Comparison of ENCODE assay signal across 14 cellular contexts in the genomic region with DNA sequence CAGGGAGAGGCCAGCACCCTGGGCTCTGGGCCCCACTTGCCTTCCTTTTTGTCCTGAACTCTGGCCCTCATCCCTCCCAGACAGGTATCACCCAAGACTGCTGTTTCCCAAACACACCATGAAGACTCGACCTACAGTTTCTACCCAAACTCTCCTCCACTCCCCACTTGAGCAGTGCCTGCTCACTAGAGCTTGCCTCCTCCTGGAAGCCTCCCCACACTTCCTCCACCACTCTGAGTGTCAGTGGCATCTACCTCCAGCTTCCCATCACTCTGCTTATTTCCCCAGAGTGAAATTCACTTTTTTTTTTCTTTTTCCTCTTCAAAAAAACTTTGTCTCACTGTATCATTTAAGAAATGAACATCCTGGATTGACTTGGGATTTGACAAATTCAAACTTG.
A peak's percentile ranks its signal among the peaks of the same experiment; 100 is the strongest.
DNase-seq lines count a peak whose midpoint lies in the region; ATAC-seq, FAIRE-seq and TF ChIP-seq lines count a peak whose summit lies in the region.
"Had no signal": no experiment of that assay in that cellular context is flagged by ENCODE, and none has a peak within 500 bp of the region (broad histone marks: within the 10 kb centered on the region; RNA-seq: fewer than 3 reads in every experiment).

No MANE protein-coding gene starts in this region.

- H3K36me3 ChIP-seq in K562 (ENCODE audit: control insufficient read depth, insufficient read depth, low read length) = no peaks in the 10 kb centered on the region
- H3K36me3 ChIP-seq in osteoblast (ENCODE audit: insufficient read depth, low read length) = no peaks in the 10 kb centered on the region
- H3K36me3 ChIP-seq: esophagus muscularis mucosa, thyroid gland had no signal

- 0% methylated on average over 1 of the region's 1 CpG for WGBS in K562 (ENCODE audit: insufficient coverage, low coverage, missing lambda C conversion rate)

- TF ChIP-seq EP300 in K562 (IDR thresholded peaks at IDR 0.05; ENCODE audit: low read length) = no peak

- POLR2A ChIA-PET in activated CD4-positive, alpha-beta T cell treated with anti-CD3 and anti-CD28 coated beads for 36 hours (lab: Charles Lee) = interaction anchor here (0.9 to 1.9 kb wide), 2 partner anchors 16 kb away, joined by 4 to 6 read pairs; no protein-coding TSS in a partner anchor
- POLR2A ChIA-PET in K562 (lab: Yijun Ruan, JAX) = interaction anchor here (0.5 to 2.5 kb wide), 6 partner anchors 11 to 657 kb away, joined by 3 to 9 read pairs (median 3); no protein-coding TSS in a partner anchor

- TF ChIP-seq CTCF in K562 (IDR thresholded peaks at IDR 0.05 in 2 of 3, conservative IDR thresholded peaks at IDR 0.05 in 1 of 3; ENCODE audit: insufficient read depth in 2 of 3, low read depth in 1 of 3, low read length in 3 of 3) (no peak), osteoblast (IDR thresholded peaks at IDR 0.05; ENCODE audit: extremely low read depth, low read depth, low read length) (no peak)

- H3K4me1 Mint-ChIP-seq in activated CD4-positive, alpha-beta T cell treated with anti-CD3 and anti-CD28 coated beads for 36 hours = peaks cover 88% of the 10 kb centered on the region

- no peaks in the 10 kb centered on the region for H3K9me1 ChIP-seq in K562 (ENCODE audit: control insufficient read depth, insufficient read depth, low read length)

- in situ Hi-C loops in K562 (cut with MboI) = no loop called here

- no peak overlapping the region for H3K27ac ChIP-seq in K562 (ENCODE audit: extremely low read depth, low read depth, low read length)
- no peak overlapping the region for H3K27ac ChIP-seq in osteoblast (ENCODE audit: low read depth, low read length)
- H3K27ac ChIP-seq: hepatocyte, thyroid gland, WERI-Rb-1 had no signal

- intact Hi-C loops in activated CD4-positive, alpha-beta T cell treated with anti-CD3 and anti-CD28 coated beads for 36 hours (cut with DNase I, micrococcal nuclease) = loop anchor here (1.0 to 10.0 kb wide), 12 partner anchors 8 to 1424 kb away; partner anchors contain the start of genes CHCHD4 (in 1 of the 2), IQSEC1 (in 1 of the 2), MKRN2 (in 1 of the 2) and NUP210 (in 1 of the 2)
- intact Hi-C loops in K562 (cut with micrococcal nuclease) = no loop called here
- intact Hi-C loops in left cardiac atrium (cut with DNase I) = no loop called here

- BruUV-seq in K562 (replicated peaks; lab: Mats Ljungman, UMichigan) = no TSS peak

- FAIRE-seq in K562 (lab: Jason Lieb, UNC) = no peak
- FAIRE-seq: small intestine had no signal

- TF ChIP-seq RAD21 in K562 (CRISPR knock-in tag; conservative IDR thresholded peaks at IDR 0.05 in 1 of 2, IDR thresholded peaks at IDR 0.05 in 1 of 2) = no peak

- H2AFZ ChIP-seq in K562 (ENCODE audit: low read depth, low read length) (no peak overlapping the region), osteoblast (ENCODE audit: low read length) (no peak overlapping the region)
- H2AFZ ChIP-seq: hepatocyte had no signal

- peak overlapping the region; percentile 98 for H3K27ac Mint-ChIP-seq in activated CD4-positive, alpha-beta T cell treated with anti-CD3 and anti-CD28 coated beads for 36 hours

- H3K4me1 ChIP-seq in K562 (replicated peaks in 1 of 2; ENCODE audit: control insufficient read depth in 2 of 2, insufficient read depth in 2 of 2, low read length in 2 of 2) = peaks cover 74 to 83% of the 10 kb centered on the region in 2 experiments
- peaks cover 15% of the 10 kb centered on the region for H3K4me1 ChIP-seq in osteoblast (ENCODE audit: insufficient read depth, low read length)

- H3K4me2 ChIP-seq in K562 (ENCODE audit: insufficient read depth, low read length) (no peak overlapping the region), osteoblast (ENCODE audit: insufficient read depth, low read length) (no peak overlapping the region)
- H3K4me2 ChIP-seq: hepatocyte had no signal

- DNase-seq in activated CD4-positive, alpha-beta T cell treated with anti-CD3 and anti-CD28 coated beads for 36 hours = no peak
- DNase-seq in activated CD4-positive, alpha-beta T cell treated with anti-CD3 and anti-CD28 coated beads for 4 hours = no peak
- DNase-seq in NAMALWA (ENCODE audit: low spot score) (peak; percentile 35), K562 (ENCODE audit: extremely low read depth in 1 of 4, low spot score in 3 of 4) (no peak), osteoblast (ENCODE audit: insufficient read length, low spot score, missing footprints) (peak; percentile 48), ecto neural progenitor cell (ENCODE audit: low spot score) (no peak), left cardiac atrium (no peak)
- DNase-seq: activated gamma-delta T cell, WERI-Rb-1 had no signal

- CTCF ChIA-PET in activated CD4-positive, alpha-beta T cell treated with anti-CD3 and anti-CD28 coated beads for 36 hours (lab: Charles Lee) = interaction anchor here (0.8 to 3.9 kb wide), 3 partner anchors 11 to 21 kb away, joined by 3 to 28 read pairs (median 6); no protein-coding TSS in a partner anchor
- CTCF ChIA-PET in K562 (lab: Yijun Ruan, JAX; ENCODE audit: low intra/inter-chr PET ratio) = no interaction called here

- ATAC-seq in activated CD4-positive, alpha-beta T cell treated with anti-CD3 and anti-CD28 coated beads for 36 hours = no peak
- ATAC-seq in K562 = no peak
- no peak for ATAC-seq in GM21381 (IDR thresholded peaks at IDR 0.05; ENCODE audit: unreplicated experiment)
- no peak for ATAC-seq in left cardiac atrium

- H3K9me3 ChIP-seq in K562 (replicated peaks; ENCODE audit: control insufficient read depth, insufficient read depth, low read depth, low read length) (no peaks in the 10 kb centered on the region), osteoblast (ENCODE audit: low read depth, low read length) (no peaks in the 10 kb centered on the region)
- H3K9me3 ChIP-seq: esophagus muscularis mucosa, thyroid gland had no signal

- no peaks in the 10 kb centered on the region for H3K79me2 ChIP-seq in K562 (ENCODE audit: control insufficient read depth, insufficient read depth, low read length)
- H3K79me2 ChIP-seq in osteoblast (ENCODE audit: insufficient read depth, low read length) = no peaks in the 10 kb centered on the region
- H3K79me2 ChIP-seq: hepatocyte had no signal

- H3K4me3 ChIP-seq in K562 = no peak overlapping the region
- no peak overlapping the region for H3K4me3 ChIP-seq in osteoblast (ENCODE audit: insufficient read depth, low read length)
- H3K4me3 ChIP-seq: esophagus muscularis mucosa, hepatocyte, thyroid gland had no signal

- TF ChIP-seq POLR2A in K562 (conservative IDR thresholded peaks at IDR 0.05) = no peak

- peaks cover 24% of the 10 kb centered on the region for H3K36me3 Mint-ChIP-seq in activated CD4-positive, alpha-beta T cell treated with anti-CD3 and anti-CD28 coated beads for 36 hours (ENCODE audit: low read depth)

- no peaks in the 10 kb centered on the region for H3K27me3 Mint-ChIP-seq in activated CD4-positive, alpha-beta T cell treated with anti-CD3 and anti-CD28 coated beads for 36 hours

- H3K4me3 Mint-ChIP-seq in activated CD4-positive, alpha-beta T cell treated with anti-CD3 and anti-CD28 coated beads for 36 hours = peak overlapping the region; percentile 14

- H4K20me1 ChIP-seq in K562 (replicated peaks; ENCODE audit: control insufficient read depth, insufficient read depth, low read length) (0 out of 2 replicates have a peak, but pooled peaks cover 4% of the 10 kb centered on the region), osteoblast (ENCODE audit: insufficient read depth, low read length) (no peaks in the 10 kb centered on the region)

- peak overlapping the region in 1 of 2 experiments; percentile 11; a peak in 1 of 4 replicates for H3K9ac ChIP-seq in K562 (ENCODE audit: insufficient read depth in 1 of 2, low read depth in 2 of 2, low read length in 2 of 2)

- H3K27me3 ChIP-seq in K562 (ENCODE audit: control insufficient read depth in 2 of 2, insufficient read depth in 2 of 2, low read length in 2 of 2) = no peaks in the 10 kb centered on the region
- no peaks in the 10 kb centered on the region for H3K27me3 ChIP-seq in osteoblast (ENCODE audit: insufficient read depth, low read length)
- H3K27me3 ChIP-seq: esophagus muscularis mucosa, hepatocyte, thyroid gland had no signal

- no peaks in the 10 kb centered on the region for H3K9me3 Mint-ChIP-seq in activated CD4-positive, alpha-beta T cell treated with anti-CD3 and anti-CD28 coated beads for 36 hours (ENCODE audit: low read depth)

TF ChIP-seq in K562, 482 proteins besides CTCF, POLR2A, EP300 and RAD21:
- TF ChIP-seq, protein P1, sequence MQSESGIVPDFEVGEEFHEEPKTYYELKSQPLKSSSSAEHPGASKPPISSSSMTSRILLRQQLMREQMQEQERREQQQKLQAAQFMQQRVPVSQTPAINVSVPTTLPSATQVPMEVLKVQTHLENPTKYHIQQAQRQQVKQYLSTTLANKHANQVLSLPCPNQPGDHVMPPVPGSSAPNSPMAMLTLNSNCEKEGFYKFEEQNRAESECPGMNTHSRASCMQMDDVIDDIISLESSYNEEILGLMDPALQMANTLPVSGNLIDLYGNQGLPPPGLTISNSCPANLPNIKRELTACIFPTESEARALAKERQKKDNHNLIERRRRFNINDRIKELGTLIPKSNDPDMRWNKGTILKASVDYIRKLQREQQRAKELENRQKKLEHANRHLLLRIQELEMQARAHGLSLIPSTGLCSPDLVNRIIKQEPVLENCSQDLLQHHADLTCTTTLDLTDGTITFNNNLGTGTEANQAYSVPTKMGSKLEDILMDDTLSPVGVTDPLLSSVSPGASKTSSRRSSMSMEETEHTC (IDR thresholded peaks at IDR 0.05) = no peak
- TF ChIP-seq ZFP36 (IDR thresholded peaks at IDR 0.05; ENCODE audit: low read depth, low read length, partially characterized antibody) = peak; percentile 90

Comparison
In these comparisons a context has a peak if more than half of its experiments do, and no peak if none do; other contexts are left out.
1. DNase-seq: peak in NAMALWA (single experiment) and osteoblast (single experiment); none in activated CD4-positive, alpha-beta T cell treated with anti-CD3 and anti-CD28 coated beads for 36 hours (single experiment), activated CD4-positive, alpha-beta T cell treated with anti-CD3 and anti-CD28 coated beads for 4 hours (0 of 2), K562 (0 of 4), ecto neural progenitor cell (single experiment) and left cardiac atrium (single experiment).
2. intact Hi-C loops: an anchor here in activated CD4-positive, alpha-beta T cell treated with anti-CD3 and anti-CD28 coated beads for 36 hours (1.0 to 10.0 kb wide); none called in K562 and left cardiac atrium.